ENCODE assay signal across 1 cellular context in genomic region chr6:161254754-161255253, GRCh38.
TF ChIP-seq lines count a peak whose summit lies in the region.

No MANE protein-coding gene starts in this region.

TF ChIP-seq in K562, 482 proteins besides CTCF, POLR2A, EP300 and RAD21 (continued from another document and continues in another):
- no peak for TF ChIP-seq CEBPZ (IDR thresholded peaks at IDR 0.05; ENCODE audit: borderline replicate concordance, low read depth, low read length)
- peak; percentile 77 for TF ChIP-seq TAF1 (IDR thresholded peaks at IDR 0.05; ENCODE audit: control insufficient read depth, extremely low read depth, insufficient read depth, low read length, severe bottlenecking)
- TF ChIP-seq CREB3 (tag; conservative IDR thresholded peaks at IDR 0.05; ENCODE audit: low read depth) = 0 out of 2 replicates have a peak, but pooled peaks have one; percentile 64
- TF ChIP-seq TFAP4 (CRISPR knock-in tag; IDR thresholded peaks at IDR 0.05; ENCODE audit: borderline replicate concordance) = peak; percentile 83
- TF ChIP-seq ZNF3 (CRISPR knock-in tag; IDR thresholded peaks at IDR 0.05) = no peak
- no peak for TF ChIP-seq ZNF778 (CRISPR knock-in tag; IDR thresholded peaks at IDR 0.05)
- no peak for TF ChIP-seq CHD7 (IDR thresholded peaks at IDR 0.05; ENCODE audit: low read depth, low read length)
- TF ChIP-seq ESRRB (CRISPR knock-in tag; IDR thresholded peaks at IDR 0.05; ENCODE audit: borderline replicate concordance) = no peak
- TF ChIP-seq SMARCC2 (IDR thresholded peaks at IDR 0.05; ENCODE audit: low read depth) = peak; percentile 94
- no peak for TF ChIP-seq MCM7 (IDR thresholded peaks at IDR 0.05)
- TF ChIP-seq SMAD1 (IDR thresholded peaks at IDR 0.05; ENCODE audit: low read depth, low read length, partially characterized antibody) = peak; percentile 78
- no peak for TF ChIP-seq TCF7L2 (IDR thresholded peaks at IDR 0.05; ENCODE audit: low read depth, low read length)
- peak in 1 of 2 experiments; percentile 91; a peak in 2 of 4 replicates for TF ChIP-seq ZNF639 (CRISPR knock-in tag; conservative IDR thresholded peaks at IDR 0.05 in 1 of 2, IDR thresholded peaks at IDR 0.05 in 1 of 2)
- no peak for TF ChIP-seq FOXJ3 (CRISPR knock-in tag; IDR thresholded peaks at IDR 0.05)
- TF ChIP-seq MXD1 (CRISPR knock-in tag; IDR thresholded peaks at IDR 0.05; ENCODE audit: borderline replicate concordance, poor library complexity, severe bottlenecking) = no peak
- TF ChIP-seq HNRNPUL1 (IDR thresholded peaks at IDR 0.05; ENCODE audit: low read length) = no peak
- TF ChIP-seq SP2 (IDR thresholded peaks at IDR 0.05; ENCODE audit: extremely low read depth, low read depth, low read length, poor library complexity, severe bottlenecking) = no peak
- TF ChIP-seq PCBP1 (IDR thresholded peaks at IDR 0.05; ENCODE audit: low read depth, low read length, poor library complexity, severe bottlenecking) = no peak
- TF ChIP-seq KLF13 (tag; IDR thresholded peaks at IDR 0.05; ENCODE audit: borderline replicate concordance, low read depth) = no peak
- peak; percentile 97 for TF ChIP-seq SOX6 (IDR thresholded peaks at IDR 0.05)
- TF ChIP-seq NCOA1 (IDR thresholded peaks at IDR 0.05; ENCODE audit: low read depth) = peak; percentile 91; the same call in 1 of the 2 replicates
- TF ChIP-seq ATF6 (CRISPR knock-in tag; IDR thresholded peaks at IDR 0.05) = peak; percentile 92; the same call in 1 of the 2 replicates
- no peak for TF ChIP-seq NR0B1 (IDR thresholded peaks at IDR 0.05; ENCODE audit: partially characterized antibody)
- TF ChIP-seq HNRNPLL (IDR thresholded peaks at IDR 0.05; ENCODE audit: low read depth, low read length, poor library complexity, severe bottlenecking) = no peak
- peak; percentile 45 to 68 for TF ChIP-seq FOXK2 (conservative IDR thresholded peaks at IDR 0.05 in 1 of 2, IDR thresholded peaks at IDR 0.05 in 1 of 2; ENCODE audit: low read depth in 2 of 2)
- peak; percentile 92 for TF ChIP-seq ZNF175 (CRISPR knock-in tag; IDR thresholded peaks at IDR 0.05; ENCODE audit: low read depth)
- peak; percentile 88 for TF ChIP-seq JUND (IDR thresholded peaks at IDR 0.05; ENCODE audit: borderline replicate concordance, low read depth, low read length)
- TF ChIP-seq JUND (tag; IDR thresholded peaks at IDR 0.05; ENCODE audit: borderline replicate concordance, low read depth, low read length) = peak; percentile 61; the same call in 1 of the 3 replicates
- peak; percentile 100 for TF ChIP-seq TCF3 (CRISPR knock-in tag; IDR thresholded peaks at IDR 0.05)
